ENCODE assay signal across 12 cellular contexts in genomic region chr11:110131386-110132123, GRCh38. TPM values are rescaled to one million over a fixed set of nuclear protein-coding genes. Genes with fewer than 3 reads are reported as not detected.
A peak's percentile ranks its signal among the peaks of the same experiment; 100 is the strongest.
DNase-seq lines count a peak whose midpoint lies in the region; ATAC-seq and TF ChIP-seq lines count a peak whose summit lies in the region.
"Had no signal": no experiment of that assay in that cellular context is flagged by ENCODE, and none has a peak within 500 bp of the region (broad histone marks: within the 10 kb centered on the region; RNA-seq: fewer than 3 reads in every experiment).

No MANE protein-coding gene starts in this region.

- peak overlapping the region; percentile 7 for H3K4me3 Mint-ChIP-seq in MCF 10A (ENCODE audit: unreplicated experiment)
- H3K4me3 Mint-ChIP-seq: activated CD4-positive, alpha-beta T cell treated with anti-CD3 and anti-CD28 coated beads for 36 hours; effector memory CD8-positive, alpha-beta T cell; nephron progenitor cell had no signal

- H3K27me3 ChIP-seq in breast epithelium, result no peaks in the 10 kb centered on the region
- H3K27me3 ChIP-seq: upper lobe of right lung had no signal

- H3K4me3 ChIP-seq in breast epithelium, result no peak overlapping the region
- H3K4me3 ChIP-seq: upper lobe of right lung had no signal

- TF ChIP-seq POLR2A in breast epithelium (IDR thresholded peaks at IDR 0.05), result no peak

- ATAC-seq in HG02678 (IDR thresholded peaks at IDR 0.05; ENCODE audit: unreplicated experiment) (no peak), GM18868 (IDR thresholded peaks at IDR 0.05; ENCODE audit: unreplicated experiment) (no peak)
- ATAC-seq: activated CD4-positive, alpha-beta T cell treated with anti-CD3 and anti-CD28 coated beads for 36 hours; effector memory CD8-positive, alpha-beta T cell; upper lobe of right lung had no signal

- intact Hi-C loops in MCF 10A (cut with micrococcal nuclease), result no loop called here
- intact Hi-C loops in breast epithelium (cut with DNase I; ENCODE audit: low total_unique reads), result no loop called here
- intact Hi-C loops in posterior vena cava (cut with DNase I), result no loop called here

- H3K4me1 Mint-ChIP-seq in MCF 10A (ENCODE audit: insufficient read depth, unreplicated experiment), result peaks cover 32% of the 10 kb centered on the region
- H3K4me1 Mint-ChIP-seq: activated CD4-positive, alpha-beta T cell treated with anti-CD3 and anti-CD28 coated beads for 36 hours had no signal

- TF ChIP-seq CTCF in MCF 10A (IDR thresholded peaks at IDR 0.05; ENCODE audit: unreplicated experiment), result no peak
- TF ChIP-seq CTCF in breast epithelium (IDR thresholded peaks at IDR 0.05), result no peak

- no peaks in the 10 kb centered on the region for H3K9me3 Mint-ChIP-seq in MCF 10A (ENCODE audit: unreplicated experiment)
- H3K9me3 Mint-ChIP-seq: effector memory CD8-positive, alpha-beta T cell; nephron progenitor cell had no signal

- CTCF ChIA-PET in MCF 10A (lab: Yijun Ruan, JAX), result interaction anchor here (0.7 to 1.2 kb wide), 5 partner anchors 38 to 298 kb away, joined by 3 to 5 read pairs (median 3); partner anchors contain the start of gene FDX1

- peak overlapping the region; percentile 49 for H3K27ac Mint-ChIP-seq in MCF 10A (ENCODE audit: low read depth, unreplicated experiment)
- H3K27ac Mint-ChIP-seq: activated CD4-positive, alpha-beta T cell treated with anti-CD3 and anti-CD28 coated beads for 36 hours; effector memory CD8-positive, alpha-beta T cell; nephron progenitor cell had no signal

- H3K36me3 Mint-ChIP-seq in MCF 10A (ENCODE audit: insufficient read depth, unreplicated experiment), result peaks cover 24% of the 10 kb centered on the region

- POLR2A ChIA-PET in MCF 10A (lab: Yijun Ruan, JAX), result interaction anchor here (0.7 to 4.7 kb wide), 23 partner anchors 10 to 192 kb away, joined by 3 to 89 read pairs (median 4); partner anchors contain the start of genes RDX and ZC3H12C

- DNase-seq in MCF 10A (ENCODE audit: unreplicated experiment), result peak; percentile 45
- DNase-seq in breast epithelium (ENCODE audit: low spot score in 2 of 2), result no peak
- peak; percentile 79 for DNase-seq in NCI-H748 (lab: John Stamatoyannopoulos, UW; ENCODE audit: unreplicated experiment)
- DNase-seq in epithelial cell of prostate (ENCODE audit: low read depth, low spot score), result peak; percentile 12
- no peak for DNase-seq in posterior vena cava (ENCODE audit: low spot score)
- DNase-seq in NCI-H128 (lab: John Stamatoyannopoulos, UW; ENCODE audit: unreplicated experiment), result no peak
- DNase-seq: activated CD4-positive, alpha-beta T cell treated with anti-CD3 and anti-CD28 coated beads for 36 hours; effector memory CD8-positive, alpha-beta T cell; nephron progenitor cell; upper lobe of right lung had no signal

- no peaks in the 10 kb centered on the region for H3K36me3 ChIP-seq in breast epithelium
- H3K36me3 ChIP-seq: upper lobe of right lung had no signal

- H3K27me3 Mint-ChIP-seq in MCF 10A (ENCODE audit: insufficient read depth, unreplicated experiment), result no peaks in the 10 kb centered on the region

- TSS peak; percentile 2 for BruUV-seq in MCF 10A (replicated peaks; lab: Mats Ljungman, UMichigan)

- H3K9me3 ChIP-seq in breast epithelium, result no peaks in the 10 kb centered on the region
- H3K9me3 ChIP-seq: upper lobe of right lung had no signal

- H3K27ac ChIP-seq in breast epithelium (no peak overlapping the region), epithelial cell of prostate (no peak overlapping the region)
- H3K27ac ChIP-seq: upper lobe of right lung had no signal

- no peaks in the 10 kb centered on the region for H3K4me1 ChIP-seq in breast epithelium
- H3K4me1 ChIP-seq: upper lobe of right lung had no signal

RNA-seq across cellular contexts. Expression of gene ZC3H12C, which starts 38.4 kb away (rescaled TPM):
- total RNA-seq in MCF 10A (2022) (30.9 and 37.7 TPM in 2 replicates), breast epithelium (10 to 100 TPM; 10.2 to 19.8 (median 13.2) TPM), posterior vena cava (10 to 100 TPM; 13.6 to 24.8 TPM)

Comparison
In these comparisons a context has a peak if more than half of its experiments do, and no peak if none do; other contexts are left out.
1. DNase-seq: peak in MCF 10A (single experiment), NCI-H748 (single experiment) and epithelial cell of prostate (single experiment); none in breast epithelium (0 of 2), posterior vena cava (single experiment) and NCI-H128 (single experiment).